ENCODE assay signal across 22 cellular contexts in genomic region chr2:198638579-198638978, GRCh38.
A peak's percentile ranks its signal among the peaks of the same experiment; 100 is the strongest.
DNase-seq lines count a peak whose midpoint lies in the region; ATAC-seq and TF ChIP-seq lines count a peak whose summit lies in the region.
"Had no signal": no experiment of that assay in that cellular context is flagged by ENCODE, and none has a peak within 500 bp of the region (broad histone marks: within the 10 kb centered on the region; RNA-seq: fewer than 3 reads in every experiment).

No MANE protein-coding gene starts in this region.

- POLR2A ChIA-PET in OCI-LY7 (lab: Charles Lee) = interaction anchor here (1.0 kb wide), 1 partner anchor 16 kb away, joined by 3 read pairs; no protein-coding TSS in a partner anchor

- BruUV-seq in OCI-LY7 (replicated peaks; lab: Mats Ljungman, UMichigan) = no TSS peak

- H3K4me3 ChIP-seq in AG10803 (ENCODE audit: low read length) (no peak overlapping the region), GM23248 (no peak overlapping the region), OCI-LY7 (ENCODE audit: low read depth, low read length, poor library complexity, severe bottlenecking) (no peak overlapping the region), body of pancreas (no peak overlapping the region)
- H3K4me3 ChIP-seq: Peyer's patch, SK-N-MC had no signal

- peaks cover 11% of the 10 kb centered on the region; the same call in 1 of the 2 replicates for H3F3A ChIP-seq in GM23248 (ENCODE audit: insufficient read depth)

- 17 to 24% methylated on average over 3 of the region's 3 CpGs for WGBS in GM23248 (ENCODE audit: low coverage in 1 of 2, low lambda C conversion rate in 2 of 2, missing lambda C conversion rate in 2 of 2), 2 experiments
- WGBS in body of pancreas, 2 donors = 64 to 72% methylated on average over 3 of the region's 3 CpGs

- H3K9ac ChIP-seq in GM23248 = no peak overlapping the region

- H2AFZ ChIP-seq in GM23248 = peak overlapping the region; percentile 37; the same call in 1 of the 2 replicates
- 0 out of 2 replicates have a peak overlapping the region, but pooled peaks have one; percentile 7 for H2AFZ ChIP-seq in OCI-LY7 (ENCODE audit: low read length)

- H3K9me3 ChIP-seq in GM23248 (ENCODE audit: low read depth) = no peaks in the 10 kb centered on the region
- H3K9me3 ChIP-seq in OCI-LY7 (ENCODE audit: low read length) = no peaks in the 10 kb centered on the region
- no peaks in the 10 kb centered on the region for H3K9me3 ChIP-seq in body of pancreas
- H3K9me3 ChIP-seq: Peyer's patch had no signal

- CTCF ChIA-PET in OCI-LY7 (lab: Charles Lee; ENCODE audit: unreplicated experiment) = no interaction called here

- 0 out of 2 replicates have a peak, but pooled peaks cover 12% of the 10 kb centered on the region for H3K4me1 ChIP-seq in GM23248 (ENCODE audit: insufficient read depth)
- no peaks in the 10 kb centered on the region for H3K4me1 ChIP-seq in OCI-LY7 (ENCODE audit: insufficient read depth, low read length, poor library complexity, severe bottlenecking)
- no peaks in the 10 kb centered on the region for H3K4me1 ChIP-seq in body of pancreas
- H3K4me1 ChIP-seq: Peyer's patch had no signal

- intact Hi-C loops in OCI-LY7 (cut with micrococcal nuclease; ENCODE audit: unreplicated experiment) (no loop called here), left colon (cut with DNase I, micrococcal nuclease) (no loop called here), body of pancreas (cut with DNase I) (no loop called here)

- H3K36me3 ChIP-seq in GM23248 (ENCODE audit: low read depth) (no peaks in the 10 kb centered on the region), OCI-LY7 (ENCODE audit: insufficient read depth, low read length) (no peaks in the 10 kb centered on the region), body of pancreas (replicated peaks in 1 of 2; ENCODE audit: insufficient read depth in 1 of 2, low read depth in 2 of 2) (no peaks in the 10 kb centered on the region)
- H3K36me3 ChIP-seq: Peyer's patch had no signal

- H3K9me2 ChIP-seq in GM23248 (ENCODE audit: insufficient read depth) = 0 out of 2 replicates have a peak, but pooled peaks cover 4% of the 10 kb centered on the region
- H3K9me2 ChIP-seq in OCI-LY7 (ENCODE audit: insufficient read depth, low read length) = no peaks in the 10 kb centered on the region

- H3K79me2 ChIP-seq in GM23248 (ENCODE audit: insufficient read depth) = no peaks in the 10 kb centered on the region
- no peaks in the 10 kb centered on the region for H3K79me2 ChIP-seq in OCI-LY7 (ENCODE audit: insufficient read depth, low read depth, low read length)

- ATAC-seq in left colon (peak; percentile 26), body of pancreas (no peak), GM19452 (IDR thresholded peaks at IDR 0.05; ENCODE audit: unreplicated experiment) (no peak), GM18867 (IDR thresholded peaks at IDR 0.05; ENCODE audit: unreplicated experiment) (no peak)
- ATAC-seq: HCT116 had no signal

- in situ Hi-C loops in GM23248 (cut with MboI) = no loop called here

- H3K4me2 ChIP-seq in GM23248 (ENCODE audit: unreplicated experiment) = no peak overlapping the region
- no peak overlapping the region for H3K4me2 ChIP-seq in OCI-LY7 (ENCODE audit: low read length)

- H3K27me3 ChIP-seq in GM23248 (replicated peaks; ENCODE audit: insufficient read depth) = no peaks in the 10 kb centered on the region
- no peaks in the 10 kb centered on the region for H3K27me3 ChIP-seq in body of pancreas
- H3K27me3 ChIP-seq: Peyer's patch had no signal

- H4K20me1 ChIP-seq in GM23248 (ENCODE audit: insufficient read depth) (no peaks in the 10 kb centered on the region), OCI-LY7 (ENCODE audit: insufficient read depth, low read length) (no peaks in the 10 kb centered on the region)

- H3K27ac ChIP-seq in GM23248 (no peak overlapping the region), OCI-LY7 (ENCODE audit: low read depth, low read length, poor library complexity, severe bottlenecking) (no peak overlapping the region), body of pancreas (no peak overlapping the region)
- H3K27ac ChIP-seq: Peyer's patch, SK-N-MC had no signal

- no peak for TF ChIP-seq CTCF in AG10803 (conservative IDR thresholded peaks at IDR 0.05; ENCODE audit: low read length)
- no peak for TF ChIP-seq CTCF in OCI-LY7 (conservative IDR thresholded peaks at IDR 0.05; ENCODE audit: low read length)
- TF ChIP-seq CTCF in body of pancreas (IDR thresholded peaks at IDR 0.05) = no peak

- TF ChIP-seq POLR2A in body of pancreas (IDR thresholded peaks at IDR 0.05) = no peak

- DNase-seq in AG10803 (ENCODE audit: low read depth) (peak; percentile 30), GM23248 (peak; percentile 54), OCI-LY7 (ENCODE audit: low spot score) (no peak), left colon (no peak), body of pancreas (no peak), nucleus accumbens (lab: John Stamatoyannopoulos, UW) (no peak)
- DNase-seq: C1 segment of cervical spinal cord; CD4-positive, alpha-beta memory T cell; COR-L47; DMS53; Kasumi-1; NCI-H1105; NCI-H146; NCI-H1930; NCI-H446; NCI-H524 treated with DMSO at 0.1 percent for 48 hours; Peyer's patch; SIG-M5 had no signal

Comparison
In these comparisons a context has a peak if more than half of its experiments do, and no peak if none do; other contexts are left out.
1. DNase-seq: peak in AG10803 (single experiment) and GM23248 (single experiment); none in OCI-LY7 (single experiment), left colon (0 of 2), body of pancreas (0 of 4) and nucleus accumbens (0 of 56).